2 cellular contexts compared by ENCODE assay signal in genomic region chr20:50226093-50226974, GRCh38.
TF ChIP-seq lines count a peak whose summit lies in the region.

No MANE protein-coding gene starts in this region.

TF ChIP-seq in HepG2, 621 proteins besides CTCF, POLR2A, EP300 and RAD21:
- TF ChIP-seq ZNF367 (CRISPR knock-in tag; IDR thresholded peaks at IDR 0.05; ENCODE audit: borderline replicate concordance) (no peak), HES4 (CRISPR knock-in tag; IDR thresholded peaks at IDR 0.05; ENCODE audit: borderline replicate concordance) (0 out of 2 replicates have a peak, but pooled peaks have one; percentile 33), ZFP62 (CRISPR knock-in tag; IDR thresholded peaks at IDR 0.05) (no peak), ADNP (CRISPR knock-in tag; IDR thresholded peaks at IDR 0.05) (0 out of 2 replicates have a peak, but pooled peaks have one; percentile 56), WIZ (CRISPR knock-in tag; IDR thresholded peaks at IDR 0.05) (no peak), ZNF331 (CRISPR knock-in tag; IDR thresholded peaks at IDR 0.05) (no peak), ZNF383 (CRISPR knock-in tag; IDR thresholded peaks at IDR 0.05; ENCODE audit: borderline replicate concordance) (no peak), KDM1A (CRISPR knock-in tag; IDR thresholded peaks at IDR 0.05) (peak; percentile 61; the same call in 1 of the 2 replicates), ZMYM3 (CRISPR knock-in tag; IDR thresholded peaks at IDR 0.05) (peak; percentile 40; the same call in 1 of the 2 replicates), ZNF576 (CRISPR knock-in tag; IDR thresholded peaks at IDR 0.05) (no peak), ZNF44 (CRISPR knock-in tag; IDR thresholded peaks at IDR 0.05) (no peak), JDP2 (CRISPR knock-in tag; IDR thresholded peaks at IDR 0.05; ENCODE audit: borderline replicate concordance) (no peak), GMEB2 (CRISPR knock-in tag; IDR thresholded peaks at IDR 0.05; ENCODE audit: low read depth) (no peak), ZNF530 (CRISPR knock-in tag; IDR thresholded peaks at IDR 0.05; ENCODE audit: low read depth) (no peak), CEBPG (CRISPR knock-in tag; IDR thresholded peaks at IDR 0.05) (no peak), ZNF24 (IDR thresholded peaks at IDR 0.05) (no peak), SMC3 (IDR thresholded peaks at IDR 0.05; ENCODE audit: low read length) (no peak), TAF15 (IDR thresholded peaks at IDR 0.05; ENCODE audit: low read depth, low read length, poor library complexity, severe bottlenecking) (no peak), MTA1 (CRISPR knock-in tag; IDR thresholded peaks at IDR 0.05; ENCODE audit: borderline replicate concordance) (no peak), HNF4A (CRISPR knock-in tag; IDR thresholded peaks at IDR 0.05) (no peak), ZBTB49 (CRISPR knock-in tag; IDR thresholded peaks at IDR 0.05; ENCODE audit: borderline replicate concordance) (no peak), GFI1 (CRISPR knock-in tag; IDR thresholded peaks at IDR 0.05; ENCODE audit: borderline replicate concordance) (no peak), ARNT2 (CRISPR knock-in tag; IDR thresholded peaks at IDR 0.05; ENCODE audit: low read depth) (no peak), ZNF629 (CRISPR knock-in tag; conservative IDR thresholded peaks at IDR 0.05) (peak; percentile 85), TCF12 (IDR thresholded peaks at IDR 0.05) (no peak), TCF12 (CRISPR knock-in tag; IDR thresholded peaks at IDR 0.05) (no peak), MIER2 (CRISPR knock-in tag; IDR thresholded peaks at IDR 0.05) (no peak), ZNF446 (CRISPR knock-in tag; IDR thresholded peaks at IDR 0.05) (peak; percentile 60; the same call in 1 of the 2 replicates), CERS6 (CRISPR knock-in tag; IDR thresholded peaks at IDR 0.05) (0 out of 2 replicates have a peak, but pooled peaks have one; percentile 57), ZIK1 (CRISPR knock-in tag; IDR thresholded peaks at IDR 0.05; ENCODE audit: borderline replicate concordance, low read depth) (no peak), E2F1 (CRISPR knock-in tag; IDR thresholded peaks at IDR 0.05) (no peak), ZFP36 (IDR thresholded peaks at IDR 0.05; ENCODE audit: borderline replicate concordance, low read depth, low read length, partially characterized antibody) (no peak)

TF ChIP-seq in GM23338, 12 proteins besides CTCF, POLR2A, EP300 and RAD21:
- TF ChIP-seq JUNB (IDR thresholded peaks at IDR 0.05; ENCODE audit: unreplicated experiment) (no peak), ZNF114 (CRISPR knock-in tag; IDR thresholded peaks at IDR 0.05) (no peak), EZH2 (IDR thresholded peaks at IDR 0.05; ENCODE audit: low read depth, unreplicated experiment) (no peak), REST (IDR thresholded peaks at IDR 0.05; ENCODE audit: unreplicated experiment) (no peak), ETS1 (IDR thresholded peaks at IDR 0.05) (no peak), POLR2AphosphoS5 (IDR thresholded peaks at IDR 0.05; ENCODE audit: low read depth) (no peak), ZNF331 (CRISPR knock-in tag; IDR thresholded peaks at IDR 0.05; ENCODE audit: low read depth) (no peak), NANOG (IDR thresholded peaks at IDR 0.05; ENCODE audit: borderline replicate concordance) (no peak), ZNF462 (CRISPR knock-in tag; IDR thresholded peaks at IDR 0.05) (no peak), EZH2phosphoT487 (IDR thresholded peaks at IDR 0.05; ENCODE audit: unreplicated experiment) (no peak), STAT1 (IDR thresholded peaks at IDR 0.05; ENCODE audit: unreplicated experiment) (no peak), CREB1 (CRISPR knock-in tag; IDR thresholded peaks at IDR 0.05; ENCODE audit: low read depth) (no peak)
TF ChIP-seq in GM23338: peak in this region for 0.
